Comparison of ENCODE assay signal across 1 cellular context in the genomic region with DNA sequence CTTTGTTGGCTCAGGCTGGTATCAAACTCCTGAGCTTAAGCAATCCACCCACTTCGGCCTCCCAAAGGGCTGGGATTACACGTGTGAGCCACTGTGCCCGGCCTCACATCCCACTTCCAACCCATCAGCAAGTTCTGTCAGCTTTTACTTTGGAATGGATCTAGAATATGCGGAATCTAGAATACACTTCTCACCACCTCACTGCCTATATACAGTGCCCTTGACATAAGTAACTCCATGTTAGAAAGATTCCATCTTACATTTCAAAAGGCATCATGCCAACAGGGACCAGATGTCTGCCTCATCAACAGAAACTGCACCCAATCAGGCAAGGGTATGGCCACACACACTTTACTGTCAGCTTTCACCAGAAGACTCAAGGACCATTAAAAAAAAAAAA.
A peak's percentile ranks its signal among the peaks of the same experiment; 100 is the strongest.
TF ChIP-seq lines count a peak whose summit lies in the region.

No MANE protein-coding gene starts in this region.

TF ChIP-seq in K562, 482 proteins besides CTCF, POLR2A, EP300 and RAD21:
- TF ChIP-seq HDAC8 (tag; IDR thresholded peaks at IDR 0.05) (0 out of 2 replicates have a peak, but pooled peaks have one; percentile 49), SUPT5H (IDR thresholded peaks at IDR 0.05) (no peak), DDX20 (tag; IDR thresholded peaks at IDR 0.05; ENCODE audit: low read depth) (0 out of 2 replicates have a peak, but pooled peaks have one; percentile 27), PTTG1 (tag; IDR thresholded peaks at IDR 0.05; ENCODE audit: low read depth) (peak; percentile 84), U2AF1 (optimal IDR thresholded peaks at IDR 0.05; ENCODE audit: low read depth, low read length) (no peak), NR4A1 (CRISPR knock-in tag; IDR thresholded peaks at IDR 0.05) (no peak), NR4A1 (tag; IDR thresholded peaks at IDR 0.05) (peak; percentile 92)
- TF ChIP-seq, protein P1, sequence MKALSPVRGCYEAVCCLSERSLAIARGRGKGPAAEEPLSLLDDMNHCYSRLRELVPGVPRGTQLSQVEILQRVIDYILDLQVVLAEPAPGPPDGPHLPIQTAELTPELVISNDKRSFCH (CRISPR knock-in tag; IDR thresholded peaks at IDR 0.05): no peak
- TF ChIP-seq, protein P1 (tag; IDR thresholded peaks at IDR 0.05): peak; percentile 29; the same call in 1 of the 2 replicates
- TF ChIP-seq, protein P2, sequence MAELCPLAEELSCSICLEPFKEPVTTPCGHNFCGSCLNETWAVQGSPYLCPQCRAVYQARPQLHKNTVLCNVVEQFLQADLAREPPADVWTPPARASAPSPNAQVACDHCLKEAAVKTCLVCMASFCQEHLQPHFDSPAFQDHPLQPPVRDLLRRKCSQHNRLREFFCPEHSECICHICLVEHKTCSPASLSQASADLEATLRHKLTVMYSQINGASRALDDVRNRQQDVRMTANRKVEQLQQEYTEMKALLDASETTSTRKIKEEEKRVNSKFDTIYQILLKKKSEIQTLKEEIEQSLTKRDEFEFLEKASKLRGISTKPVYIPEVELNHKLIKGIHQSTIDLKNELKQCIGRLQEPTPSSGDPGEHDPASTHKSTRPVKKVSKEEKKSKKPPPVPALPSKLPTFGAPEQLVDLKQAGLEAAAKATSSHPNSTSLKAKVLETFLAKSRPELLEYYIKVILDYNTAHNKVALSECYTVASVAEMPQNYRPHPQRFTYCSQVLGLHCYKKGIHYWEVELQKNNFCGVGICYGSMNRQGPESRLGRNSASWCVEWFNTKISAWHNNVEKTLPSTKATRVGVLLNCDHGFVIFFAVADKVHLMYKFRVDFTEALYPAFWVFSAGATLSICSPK (IDR thresholded peaks at IDR 0.05; ENCODE audit: borderline replicate concordance): no peak
- TF ChIP-seq, protein P3, sequence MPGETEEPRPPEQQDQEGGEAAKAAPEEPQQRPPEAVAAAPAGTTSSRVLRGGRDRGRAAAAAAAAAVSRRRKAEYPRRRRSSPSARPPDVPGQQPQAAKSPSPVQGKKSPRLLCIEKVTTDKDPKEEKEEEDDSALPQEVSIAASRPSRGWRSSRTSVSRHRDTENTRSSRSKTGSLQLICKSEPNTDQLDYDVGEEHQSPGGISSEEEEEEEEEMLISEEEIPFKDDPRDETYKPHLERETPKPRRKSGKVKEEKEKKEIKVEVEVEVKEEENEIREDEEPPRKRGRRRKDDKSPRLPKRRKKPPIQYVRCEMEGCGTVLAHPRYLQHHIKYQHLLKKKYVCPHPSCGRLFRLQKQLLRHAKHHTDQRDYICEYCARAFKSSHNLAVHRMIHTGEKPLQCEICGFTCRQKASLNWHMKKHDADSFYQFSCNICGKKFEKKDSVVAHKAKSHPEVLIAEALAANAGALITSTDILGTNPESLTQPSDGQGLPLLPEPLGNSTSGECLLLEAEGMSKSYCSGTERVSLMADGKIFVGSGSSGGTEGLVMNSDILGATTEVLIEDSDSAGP (CRISPR knock-in tag; IDR thresholded peaks at IDR 0.05): no peak
- TF ChIP-seq, protein P4, sequence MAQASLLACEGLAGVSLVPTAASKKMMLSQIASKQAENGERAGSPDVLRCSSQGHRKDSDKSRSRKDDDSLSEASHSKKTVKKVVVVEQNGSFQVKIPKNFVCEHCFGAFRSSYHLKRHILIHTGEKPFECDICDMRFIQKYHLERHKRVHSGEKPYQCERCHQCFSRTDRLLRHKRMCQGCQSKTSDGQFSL (CRISPR knock-in tag; IDR thresholded peaks at IDR 0.05): no peak
- TF ChIP-seq, protein P4 (tag; IDR thresholded peaks at IDR 0.05): 0 out of 4 replicates have a peak, but pooled peaks of 1 of the 2 experiments have one; percentile 34
